ENCODE assay signal across 8 cellular contexts in the genomic region with DNA sequence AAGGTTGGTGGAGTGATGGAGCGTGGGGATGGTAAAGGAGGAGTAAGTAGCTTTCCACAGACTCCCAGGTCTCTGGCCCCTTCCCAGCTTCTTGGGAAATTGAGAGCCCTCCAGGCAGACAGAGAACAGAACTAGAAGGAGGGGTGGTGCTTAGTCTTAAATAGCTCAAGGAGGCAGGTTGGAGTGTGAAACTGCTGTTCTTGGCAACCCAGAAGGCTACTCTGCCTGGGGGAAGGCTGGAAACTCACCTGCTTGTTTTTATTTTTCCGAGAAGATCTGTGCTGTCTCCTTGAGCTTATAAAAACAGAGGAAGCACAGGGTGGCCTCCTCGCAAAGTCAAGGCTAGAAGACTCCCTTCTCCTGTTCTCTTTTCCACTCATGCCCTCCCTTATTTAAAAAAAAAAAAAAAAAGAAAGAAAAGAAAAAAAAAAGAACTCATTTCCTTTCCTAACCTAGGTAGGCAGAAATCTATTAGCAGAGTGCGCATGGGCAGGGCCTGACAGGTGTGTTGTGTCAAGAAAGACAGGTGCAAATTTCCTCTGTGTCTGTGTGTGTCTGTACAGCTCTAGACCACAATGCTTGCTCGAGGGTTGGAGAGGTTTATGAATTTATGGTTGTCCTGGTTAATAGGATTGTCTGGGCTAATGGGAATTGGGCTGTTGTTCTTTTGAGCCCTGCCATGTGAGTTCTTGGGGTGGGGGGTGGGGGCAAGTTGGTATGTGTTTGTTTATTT.
A peak's percentile ranks its signal among the peaks of the same experiment; 100 is the strongest.
DNase-seq lines count a peak whose midpoint lies in the region; ATAC-seq and TF ChIP-seq lines count a peak whose summit lies in the region.

No MANE protein-coding gene starts in this region.

- peak overlapping the region; percentile 60 for H3K27ac Mint-ChIP-seq in nephron progenitor cell

- peaks cover 18% of the 10 kb centered on the region for H3K27me3 Mint-ChIP-seq in nephron progenitor cell (ENCODE audit: low read depth, poor library complexity)

- no peaks in the 10 kb centered on the region for H3K36me3 Mint-ChIP-seq in nephron progenitor cell (ENCODE audit: low read depth)

- peak overlapping the region; percentile 47 for H3K27ac ChIP-seq in cingulate gyrus (ENCODE audit: low read depth, low read length)

- no peak for TF ChIP-seq CTCF in nephron progenitor cell (IDR thresholded peaks at IDR 0.05)

- peak overlapping the region; percentile 98 for H3K4me3 Mint-ChIP-seq in nephron progenitor cell

- peaks cover 71% of the 10 kb centered on the region for H3K4me1 Mint-ChIP-seq in nephron progenitor cell

- no peak for ATAC-seq in HG03108 (IDR thresholded peaks at IDR 0.05; ENCODE audit: unreplicated experiment)

- H3K9me3 Mint-ChIP-seq in nephron progenitor cell: no peaks in the 10 kb centered on the region

- DNase-seq in DMS79 treated with DMSO at 0.1 percent for 48 hours (lab: John Stamatoyannopoulos, UW) (peak; percentile 30), NCI-H2107 (lab: John Stamatoyannopoulos, UW) (peak; percentile 95), nephron progenitor cell (no peak), SKM-1 (lab: John Stamatoyannopoulos, UW; ENCODE audit: unreplicated experiment) (no peak), Kasumi-1 (lab: John Stamatoyannopoulos, UW) (no peak), SIG-M5 treated with dmso at 0.1 percent for 504 hours (lab: John Stamatoyannopoulos, UW; ENCODE audit: unreplicated experiment) (no peak)

Comparison
In these comparisons a context has a peak if more than half of its experiments do, and no peak if none do; other contexts are left out.
1. DNase-seq: peak in DMS79 treated with DMSO at 0.1 percent for 48 hours (single experiment) and NCI-H2107 (single experiment); none in nephron progenitor cell (single experiment), SKM-1 (single experiment), Kasumi-1 (0 of 2) and SIG-M5 treated with dmso at 0.1 percent for 504 hours (single experiment).